In genomic region chr3:123752228-123752627, GRCh38 we compare ENCODE assay signal across 20 cellular contexts.
"Had no signal": no experiment of that assay in that cellular context is flagged by ENCODE, and none has a peak within 500 bp of the region (broad histone marks: within the 10 kb centered on the region; RNA-seq: fewer than 3 reads in every experiment).

No MANE protein-coding gene starts in this region.

- H3K4me3 ChIP-seq: cardiac muscle cell, gastrocnemius medialis, right atrium auricular region, SK-N-MC, stomach, suprapubic skin, transverse colon had no signal

- H3K27me3 Mint-ChIP-seq: dendritic cell treated with granulocyte-macrophage colony-stimulating factor and Interleukin-4, amounts not matched to agents 40 ng/mL and 50 ng/mL, for 4 days; progenitor cell of endocrine pancreas had no signal

- H3K27me3 ChIP-seq: cardiac muscle cell, gastrocnemius medialis, right atrium auricular region, stomach, suprapubic skin, transverse colon had no signal

- H3K36me3 ChIP-seq: cardiac muscle cell, gastrocnemius medialis, right atrium auricular region, stomach, suprapubic skin, transverse colon had no signal

- H3K9me3 Mint-ChIP-seq: activated CD4-positive, alpha-beta memory T cell treated with anti-CD3 and anti-CD28 coated beads, Interleukin-2, amount 10 ng/mL, durations not matched to agents 7 days and 5 days; activated naive CD4-positive, alpha-beta T cell treated with anti-CD3 and anti-CD28 coated beads for 36 hours; activated naive CD8-positive, alpha-beta T cell treated with anti-CD3 and anti-CD28 coated beads, Interleukin-2, amount 10 ng/mL, durations not matched to agents 7 days and 5 days; activated T-cell treated with anti-CD3 and anti-CD28 coated beads, Interleukin-2, amount 50 U/mL, for 72 hours; memory B cell had no signal

- H3K36me3 Mint-ChIP-seq: activated naive CD8-positive, alpha-beta T cell treated with anti-CD3 and anti-CD28 coated beads, Interleukin-2, amount 10 ng/mL, durations not matched to agents 7 days and 5 days; memory B cell had no signal

- H3K4me1 ChIP-seq: gastrocnemius medialis had no signal

- ATAC-seq: activated T-cell treated with anti-CD3 and anti-CD28 coated beads, Interleukin-2, amount 50 U/mL, for 72 hours; gastrocnemius medialis had no signal

- H3K27ac Mint-ChIP-seq: activated CD4-positive, alpha-beta memory T cell treated with anti-CD3 and anti-CD28 coated beads, Interleukin-2, amount 10 ng/mL, durations not matched to agents 7 days and 5 days; activated naive CD4-positive, alpha-beta T cell treated with anti-CD3 and anti-CD28 coated beads for 36 hours; activated naive CD8-positive, alpha-beta T cell treated with anti-CD3 and anti-CD28 coated beads, Interleukin-2, amount 10 ng/mL, durations not matched to agents 7 days and 5 days; activated T-cell treated with anti-CD3 and anti-CD28 coated beads, Interleukin-2, amount 50 U/mL, for 72 hours; dendritic cell treated with granulocyte-macrophage colony-stimulating factor and Interleukin-4, amounts not matched to agents 40 ng/mL and 50 ng/mL, for 4 days; memory B cell; progenitor cell of endocrine pancreas had no signal

- DNase-seq: activated CD4-positive, alpha-beta memory T cell treated with anti-CD3 and anti-CD28 coated beads, Interleukin-2, amount 10 ng/mL, durations not matched to agents 7 days and 5 days; activated CD4-positive, alpha-beta T cell treated with anti-CD3 and anti-CD28 coated beads for 48 hours; activated effector memory CD4-positive, alpha-beta T cell treated with Interleukin-2 at 50 U/mL for 16 hours; activated naive CD4-positive, alpha-beta T cell treated with anti-CD3 and anti-CD28 coated beads for 36 hours; activated naive CD8-positive, alpha-beta T cell treated with anti-CD3 and anti-CD28 coated beads, Interleukin-2, amount 10 ng/mL, durations not matched to agents 7 days and 5 days; activated T-cell treated with anti-CD3 and anti-CD28 coated beads, Interleukin-2, amount 50 U/mL, for 72 hours; amniotic stem cell; effector CD4-positive, alpha-beta T cell; gastrocnemius medialis; hypothalamus; stimulated activated CD4-positive, alpha-beta T cell treated with anti-CD3 and anti-CD28 coated beads, Interleukin-1b, Interleukin-23, amount 100 ng/mL, for 48 hours; stomach; transverse colon had no signal

- H3K9me3 ChIP-seq: gastrocnemius medialis, right atrium auricular region, stomach, suprapubic skin, transverse colon had no signal

- H3K4me3 Mint-ChIP-seq: activated CD4-positive, alpha-beta memory T cell treated with anti-CD3 and anti-CD28 coated beads, Interleukin-2, amount 10 ng/mL, durations not matched to agents 7 days and 5 days; activated naive CD4-positive, alpha-beta T cell treated with anti-CD3 and anti-CD28 coated beads for 36 hours; activated naive CD8-positive, alpha-beta T cell treated with anti-CD3 and anti-CD28 coated beads, Interleukin-2, amount 10 ng/mL, durations not matched to agents 7 days and 5 days; activated T-cell treated with anti-CD3 and anti-CD28 coated beads, Interleukin-2, amount 50 U/mL, for 72 hours; dendritic cell treated with granulocyte-macrophage colony-stimulating factor and Interleukin-4, amounts not matched to agents 40 ng/mL and 50 ng/mL, for 4 days; memory B cell had no signal

- H3K27ac ChIP-seq: cardiac muscle cell, gastrocnemius medialis, right atrium auricular region, SK-N-MC, stomach, suprapubic skin, transverse colon had no signal
